8 cellular contexts compared by ENCODE assay signal in the genomic region with DNA sequence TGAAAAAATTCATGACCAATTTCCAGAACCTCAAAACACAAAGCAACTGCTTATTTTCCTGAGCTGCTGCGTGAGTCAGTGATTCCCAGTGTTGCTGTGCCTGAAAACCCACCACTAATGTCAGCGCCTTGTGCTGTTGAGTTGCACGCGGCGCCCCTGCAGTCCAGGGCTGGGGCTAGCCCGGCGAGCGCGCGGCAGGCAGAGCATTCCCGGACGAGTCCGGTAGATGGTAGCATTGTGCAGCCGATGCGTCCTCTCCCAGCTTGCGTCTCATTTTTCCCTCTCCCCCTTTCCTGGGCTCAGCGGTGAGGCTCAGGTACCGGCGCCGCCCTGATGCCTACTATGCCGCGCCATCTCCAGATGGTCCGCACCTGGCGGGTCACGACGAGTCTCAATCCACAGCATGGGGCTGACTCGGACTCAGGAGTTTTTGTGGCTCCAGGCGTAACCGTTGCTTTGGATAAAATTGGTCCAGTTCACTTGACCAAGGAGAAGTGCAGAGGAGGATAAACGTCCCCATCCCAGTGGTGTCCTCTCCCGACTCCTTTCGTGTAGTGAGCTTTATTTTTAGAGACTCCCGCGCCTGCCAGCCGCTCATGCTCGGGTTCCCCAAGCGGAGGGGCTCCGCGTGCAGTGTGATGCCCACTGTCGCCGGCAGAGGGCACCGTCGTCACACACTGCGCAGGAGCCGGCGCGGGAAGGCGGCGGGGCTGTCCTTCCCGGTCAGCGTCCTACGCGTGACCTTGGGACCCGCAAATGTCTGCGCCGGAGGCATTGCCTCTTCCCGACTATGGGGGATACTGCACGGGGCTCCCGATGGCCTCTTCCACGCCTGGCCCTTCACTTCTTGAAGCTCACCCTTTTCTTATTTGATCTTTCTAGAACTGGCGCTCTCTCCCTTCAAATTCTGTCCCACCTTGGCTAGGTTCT. TPM values are rescaled to one million over a fixed set of nuclear protein-coding genes. Genes with fewer than 3 reads are reported as not detected.
DNase-seq lines count a peak whose midpoint lies in the region; ATAC-seq and TF ChIP-seq lines count a peak whose summit lies in the region.

No MANE protein-coding gene starts in this region.

- no peak overlapping the region for H3K27ac ChIP-seq in AG04450 (ENCODE audit: low read depth, low read length)

- H3K4me3 Mint-ChIP-seq in central memory CD8-positive, alpha-beta T cell: peak overlapping the region; percentile 84

- no peak overlapping the region for H3K27ac Mint-ChIP-seq in central memory CD8-positive, alpha-beta T cell (ENCODE audit: low read depth)

- peak; percentile 83 for TF ChIP-seq CTCF in AG04450 (IDR thresholded peaks at IDR 0.05; ENCODE audit: low read depth, low read length)

- H3K4me1 Mint-ChIP-seq in central memory CD8-positive, alpha-beta T cell: peaks cover 11% of the 10 kb centered on the region

- peak; percentile 96 for ATAC-seq in GM18868 (IDR thresholded peaks at IDR 0.05; ENCODE audit: unreplicated experiment)
- peak; percentile 99 for ATAC-seq in HG03135 (IDR thresholded peaks at IDR 0.05; ENCODE audit: unreplicated experiment)
- peak; percentile 88 for ATAC-seq in central memory CD8-positive, alpha-beta T cell (replicated peaks; ENCODE audit: extremely low read depth, poor library complexity, severe bottlenecking)

- H3K27me3 ChIP-seq in AG04450 (ENCODE audit: control insufficient read depth, insufficient read depth, low read length): peaks cover 9% of the 10 kb centered on the region

- H3K9me3 Mint-ChIP-seq in central memory CD8-positive, alpha-beta T cell: no peaks in the 10 kb centered on the region

- CTCF ChIA-PET in AG04450 (lab: Charles Lee): interaction anchor here (0.5 to 4.5 kb wide), 114 partner anchors 8 to 1618 kb away, joined by 3 to 179 read pairs (median 6); partner anchors contain the start of genes IGFBP7 and POLR2B

- H3K36me3 Mint-ChIP-seq in central memory CD8-positive, alpha-beta T cell (ENCODE audit: insufficient read depth): peaks cover 2% of the 10 kb centered on the region

- peaks cover 62% of the 10 kb centered on the region for H3K27me3 Mint-ChIP-seq in central memory CD8-positive, alpha-beta T cell

- peak overlapping the region; percentile 82 for H3K4me3 ChIP-seq in AG04450 (ENCODE audit: low read depth, low read length)

- POLR2A ChIA-PET in AG04450 (lab: Yijun Ruan, JAX): interaction anchor here (1.2 kb wide), 1 partner anchor 45 kb away, joined by 3 read pairs; no protein-coding TSS in a partner anchor

- H3K9me3 ChIP-seq in AG04450 (ENCODE audit: control insufficient read depth, insufficient read depth, low read length): no peaks in the 10 kb centered on the region

- DNase-seq in AG04450 (ENCODE audit: low read depth, low spot score): peak; percentile 60
- DNase-seq in NCI-H2171 treated with DMSO at 0.1 percent for 48 hours (lab: John Stamatoyannopoulos, UW): peak; percentile 84
- peak; percentile 42 to 57 (median 48) for DNase-seq in activated CD4-positive, CD25-positive, alpha-beta regulatory T cell (lab: John Stamatoyannopoulos, UW)
- DNase-seq in central memory CD8-positive, alpha-beta T cell (ENCODE audit: low spot score in 2 of 2): peak; percentile 38 to 45
- DNase-seq in islet precursor cell: peak; percentile 96
- peak; percentile 51 to 66 for DNase-seq in stimulated activated CD4-positive, alpha-beta T cell treated with anti-CD3 and anti-CD28 coated beads, Interleukin-12 subunit alpha, Interleukin-12 subunit beta, amount 100 ng/mL, for 24 hours (ENCODE audit: low read depth in 2 of 2)

RNA-seq across cellular contexts. Expression of gene IGFBP7, which starts 53.6 kb away (rescaled TPM):
- polyA plus RNA-seq in AG04450 (2011; rRNA removed): 610 and 655 TPM in 2 replicates
- polyA minus RNA-seq in AG04450 (2011; rRNA and poly(A)+ RNA removed): 54.8 and 57.3 TPM in 2 replicates

Comparison
In these comparisons a context has a peak if more than half of its experiments do, and no peak if none do; other contexts are left out.
1. DNase-seq: peak in every context shown above with its lines; median percentile 96 in islet precursor cell; 84 in NCI-H2171 treated with DMSO at 0.1 percent for 48 hours; 60 in AG04450; 58 in stimulated activated CD4-positive, alpha-beta T cell treated with anti-CD3 and anti-CD28 coated beads, Interleukin-12 subunit alpha, Interleukin-12 subunit beta, amount 100 ng/mL, for 24 hours; 48 in activated CD4-positive, CD25-positive, alpha-beta regulatory T cell; 42 in central memory CD8-positive, alpha-beta T cell.